In genomic region chr6:36794704-36795065, GRCh38 we compare ENCODE assay signal across 27 cellular contexts. TPM values are rescaled to one million over a fixed set of nuclear protein-coding genes. Genes with fewer than 3 reads are reported as not detected.
"Had no signal": no experiment of that assay in that cellular context is flagged by ENCODE, and none has a peak within 500 bp of the region (broad histone marks: within the 10 kb centered on the region; RNA-seq: fewer than 3 reads in every experiment).

No MANE protein-coding gene starts in this region.

- H3K27ac ChIP-seq: body of pancreas, breast epithelium, KMS-11, SJCRH30, SK-N-MC had no signal

- H3K9me3 ChIP-seq: body of pancreas, breast epithelium, SJCRH30 had no signal

- H3K4me3 ChIP-seq: body of pancreas, breast epithelium, SJCRH30, SK-N-MC had no signal

- H3K4me2 ChIP-seq: KMS-11 had no signal

- H3K36me3 ChIP-seq: breast epithelium, SJCRH30 had no signal

- DNase-seq: activated CD4-positive, alpha-beta T cell treated with anti-CD3 and anti-CD28 coated beads for 36 hours; activated CD4-positive, alpha-beta T cell treated with anti-CD3 and anti-CD28 coated beads, Interleukin-2, amount 10 ng/mL, durations not matched to agents 7 days and 5 days; activated CD4-positive, alpha-beta T cell treated with anti-CD3 and anti-CD28 coated beads, Interleukin-2, amount 50 U/mL, for 48 hours; activated CD8-positive, alpha-beta T cell treated with anti-CD3 and anti-CD28 coated beads, Interleukin-2, amount 10 ng/mL, durations not matched to agents 7 days and 5 days; activated gamma-delta T cell; activated naive CD4-positive, alpha-beta T cell treated with Interleukin-2 at 50 U/mL for 16 hours; activated naive CD8-positive, alpha-beta T cell treated with anti-CD3 and anti-CD28 coated beads, Interleukin-2, amount 10 ng/mL, durations not matched to agents 7 days and 5 days; activated T-cell treated with anti-CD3 and anti-CD28 coated beads, Interleukin-2, amount 50 U/mL, for 24 hours; body of pancreas; MM.1S; MV-4-11; NCI-H1092 treated with DMSO at 0.1 percent for 48 hours; NCI-H1417 treated with DMSO at 0.1 percent for 48 hours; NCI-H1694; NCI-H1930; NCI-H2081 treated with DMSO at 0.1 percent for 48 hours; NCI-H345; SHP77; SJCRH30; T1000 had no signal

- H3K27me3 ChIP-seq: body of pancreas, breast epithelium had no signal

- FAIRE-seq: astrocyte had no signal

- H3K4me1 ChIP-seq: body of pancreas, breast epithelium, SJCRH30 had no signal

- ATAC-seq: activated CD4-positive, alpha-beta T cell treated with anti-CD3 and anti-CD28 coated beads for 36 hours; activated CD8-positive, alpha-beta T cell treated with anti-CD3 and anti-CD28 coated beads, Interleukin-2, amount 10 ng/mL, durations not matched to agents 7 days and 5 days; body of pancreas; Panc1 had no signal

- H3K9ac ChIP-seq: KMS-11 had no signal

RNA-seq across cellular contexts. Expression of gene CPNE5, which starts 44.6 kb away (rescaled TPM):
- total RNA-seq: LHCN-M2, RPMI7951 had no signal
